In genomic region chr22:23786752-23787599, GRCh38 we compare ENCODE assay signal across 8 cellular contexts. TPM values are rescaled to one million over a fixed set of nuclear protein-coding genes. Genes with fewer than 3 reads are reported as not detected.
A peak's percentile ranks its signal among the peaks of the same experiment; 100 is the strongest.
DNase-seq lines count a peak whose midpoint lies in the region; TF ChIP-seq lines count a peak whose summit lies in the region.

Gene SMARCB1 (plus strand): TSS chr22:23786966. CDS start chr22:23787170, 204 bp downstream.

- no peak for TF ChIP-seq RAD21 in SK-N-SH (IDR thresholded peaks at IDR 0.05; ENCODE audit: low read length)

- H3K4me3 ChIP-seq in MM.1S (ENCODE audit: low read length) = peak within 1 kb of the TSS; percentile 77
- peak within 1 kb of the TSS; percentile 84 to 92 for H3K4me3 ChIP-seq in SK-N-SH (ENCODE audit: low read depth in 2 of 2, low read length in 1 of 2)

- H3K9me3 ChIP-seq in MM.1S (replicated peaks; ENCODE audit: insufficient read depth, low read length) (no peaks in the 10 kb centered on the region), SK-N-SH (no peaks in the 10 kb centered on the region)

- H3K4me2 ChIP-seq in MM.1S (ENCODE audit: low read depth, low read length) (peak within 1 kb of the TSS; percentile 100), SK-N-SH (peak within 1 kb of the TSS; percentile 96)

- CTCF ChIA-PET in SK-N-SH (lab: Yijun Ruan, JAX) = interaction anchor here (0.9 to 5.3 kb wide), 4 partner anchors 9 to 619 kb away, joined by 3 to 36 read pairs (median 3); no protein-coding TSS in a partner anchor
- CTCF ChIA-PET in activated naive CD4-positive, alpha-beta T cell treated with anti-CD3 and anti-CD28 coated beads, Interleukin-2, amount 10 ng/mL, durations not matched to agents 7 days and 5 days (lab: Charles Lee) = interaction anchor here (1.2 to 1.5 kb wide), 3 partner anchors 9 to 51 kb away, joined by 3 to 4 read pairs (median 3); partner anchors contain the start of gene DERL3

- H3K27ac ChIP-seq in MM.1S (ENCODE audit: low read length) = peak within 1 kb of the TSS; percentile 95
- peak within 1 kb of the TSS; percentile 97 to 98 for H3K27ac ChIP-seq in SK-N-SH (ENCODE audit: low read depth in 2 of 2, low read length in 1 of 2)

- H2AFZ ChIP-seq in MM.1S (ENCODE audit: low read length) (peak within 1 kb of the TSS; percentile 69), SK-N-SH (ENCODE audit: low read depth) (peak within 1 kb of the TSS; percentile 34; the same call in 1 of the 2 replicates)

- peaks cover 45% of the 10 kb centered on the region for H3K4me1 Mint-ChIP-seq in activated naive CD4-positive, alpha-beta T cell treated with anti-CD3 and anti-CD28 coated beads, Interleukin-2, amount 10 ng/mL, durations not matched to agents 7 days and 5 days

- POLR2A ChIA-PET in SK-N-SH (lab: Yijun Ruan, JAX) = interaction anchor here (1.0 to 1.3 kb wide), 2 partner anchors 12 to 63 kb away, joined by 3 to 4 read pairs; no protein-coding TSS in a partner anchor

- H3K27me3 Mint-ChIP-seq in activated naive CD4-positive, alpha-beta T cell treated with anti-CD3 and anti-CD28 coated beads, Interleukin-2, amount 10 ng/mL, durations not matched to agents 7 days and 5 days = no peaks in the 10 kb centered on the region

- peak within 1 kb of the TSS; percentile 99 for H3K9ac ChIP-seq in MM.1S (ENCODE audit: low read length)
- peak within 1 kb of the TSS; percentile 99 for H3K9ac ChIP-seq in SK-N-SH

- H3K79me2 ChIP-seq in MM.1S (ENCODE audit: low read length) (peaks cover 47% of the 10 kb centered on the region), SK-N-SH (ENCODE audit: insufficient read depth) (peaks cover 47% of the 10 kb centered on the region)

- H3F3A ChIP-seq in MM.1S (ENCODE audit: insufficient read depth, low read length) (peaks cover 15% of the 10 kb centered on the region), SK-N-SH (replicated peaks; ENCODE audit: insufficient read depth) (peaks cover 4% of the 10 kb centered on the region)

- no peaks in the 10 kb centered on the region for H4K20me1 ChIP-seq in MM.1S (ENCODE audit: insufficient read depth, low read length)
- peaks cover 46% of the 10 kb centered on the region for H4K20me1 ChIP-seq in SK-N-SH (ENCODE audit: insufficient read depth)

- TF ChIP-seq EP300 in SK-N-SH (IDR thresholded peaks at IDR 0.05; ENCODE audit: borderline replicate concordance in 1 of 2, low read depth in 1 of 2, low read length in 1 of 2) = no peak; a peak in 1 of 4 replicates

- DNase-seq in ELF-1 (ENCODE audit: low read depth, low spot score) (peak; percentile 94), H4 (ENCODE audit: low spot score) (peak; percentile 65), MM.1S (peak; percentile 89), SK-N-SH (peak; percentile 98), globus pallidus (ENCODE audit: low spot score) (peak; percentile 82), occipital lobe (lab: John Stamatoyannopoulos, UW) (peak; percentile 67), superior temporal gyrus (ENCODE audit: extremely low spot score) (peak; percentile 90)
- peak; percentile 90 for DNase-seq in activated naive CD4-positive, alpha-beta T cell treated with anti-CD3 and anti-CD28 coated beads, Interleukin-2, amount 10 ng/mL, durations not matched to agents 7 days and 5 days

- H3K27me3 ChIP-seq in MM.1S (replicated peaks; ENCODE audit: insufficient read depth, low read length) (no peaks in the 10 kb centered on the region), SK-N-SH (ENCODE audit: insufficient read depth) (no peaks in the 10 kb centered on the region)

- WGBS in SK-N-SH (ENCODE audit: low lambda C conversion rate) = 1% methylated on average over 26 of the region's 97 CpGs

- peaks cover 8% of the 10 kb centered on the region for H3K36me3 Mint-ChIP-seq in activated naive CD4-positive, alpha-beta T cell treated with anti-CD3 and anti-CD28 coated beads, Interleukin-2, amount 10 ng/mL, durations not matched to agents 7 days and 5 days

- H3K4me1 ChIP-seq in MM.1S (ENCODE audit: low read length) (peaks cover 18% of the 10 kb centered on the region; the same call in 1 of the 2 replicates), SK-N-SH (ENCODE audit: control insufficient read depth in 1 of 2, insufficient read depth in 2 of 2, low read depth in 1 of 2, low read length in 1 of 2) (peaks cover 0 to 43% of the 10 kb centered on the region in 2 experiments; a peak in 2 of 4 replicates)

- TF ChIP-seq CTCF in MM.1S (IDR thresholded peaks at IDR 0.05; ENCODE audit: low read length) = no peak
- no peak for TF ChIP-seq CTCF in SK-N-SH (IDR thresholded peaks at IDR 0.05)

- H3K9me3 Mint-ChIP-seq in activated naive CD4-positive, alpha-beta T cell treated with anti-CD3 and anti-CD28 coated beads, Interleukin-2, amount 10 ng/mL, durations not matched to agents 7 days and 5 days = no peaks in the 10 kb centered on the region

- H3K27ac Mint-ChIP-seq in activated naive CD4-positive, alpha-beta T cell treated with anti-CD3 and anti-CD28 coated beads, Interleukin-2, amount 10 ng/mL, durations not matched to agents 7 days and 5 days = peak within 1 kb of the TSS; percentile 96

- H3K9me2 ChIP-seq in MM.1S (replicated peaks; ENCODE audit: insufficient read depth, low read length) (no peaks in the 10 kb centered on the region), SK-N-SH (no peaks in the 10 kb centered on the region)

- H3K36me3 ChIP-seq in MM.1S (replicated peaks; ENCODE audit: insufficient read depth, low read length) (no peaks in the 10 kb centered on the region), SK-N-SH (replicated peaks in 1 of 2; ENCODE audit: control insufficient read depth in 1 of 2, insufficient read depth in 2 of 2, low read length in 1 of 2) (peaks cover 0 to under 1% of the 10 kb centered on the region in 2 experiments)

- H3K4me3 Mint-ChIP-seq in activated naive CD4-positive, alpha-beta T cell treated with anti-CD3 and anti-CD28 coated beads, Interleukin-2, amount 10 ng/mL, durations not matched to agents 7 days and 5 days = peak within 1 kb of the TSS; percentile 89

TF ChIP-seq in SK-N-SH, 30 proteins besides CTCF, POLR2A, EP300 and RAD21 (continues in another document):
- no peak for TF ChIP-seq RFX5 (IDR thresholded peaks at IDR 0.05; ENCODE audit: low read length)
- TF ChIP-seq USF1 (IDR thresholded peaks at IDR 0.05; ENCODE audit: borderline replicate concordance, low read depth) = no peak
- TF ChIP-seq TEAD4 (IDR thresholded peaks at IDR 0.05; ENCODE audit: borderline replicate concordance, insufficient read depth) = no peak
- no peak for TF ChIP-seq FOSL2 (IDR thresholded peaks at IDR 0.05; ENCODE audit: borderline replicate concordance, low read depth)
- no peak; the same call in 1 of the 2 replicates for TF ChIP-seq YY1 (IDR thresholded peaks at IDR 0.05; ENCODE audit: low read depth)
- TF ChIP-seq USF2 (IDR thresholded peaks at IDR 0.05; ENCODE audit: borderline replicate concordance, low read depth, low read length) = no peak
- TF ChIP-seq GATA2 (CRISPR knock-in tag; IDR thresholded peaks at IDR 0.05) = no peak
- TF ChIP-seq NFIC (IDR thresholded peaks at IDR 0.05; ENCODE audit: borderline replicate concordance) = no peak; the same call in 1 of the 2 replicates
- no peak for TF ChIP-seq EZH2phosphoT487 (IDR thresholded peaks at IDR 0.05; ENCODE audit: borderline replicate concordance, low read depth)
- TF ChIP-seq SIN3A (IDR thresholded peaks at IDR 0.05; ENCODE audit: borderline replicate concordance, low read depth, low read length) = no peak; the same call in 1 of the 2 replicates
- no peak for TF ChIP-seq RXRA (IDR thresholded peaks at IDR 0.05; ENCODE audit: borderline replicate concordance, low read depth)
- TF ChIP-seq TAF1 (IDR thresholded peaks at IDR 0.05; ENCODE audit: borderline replicate concordance, low read depth, low read length) = peak; percentile 23; the same call in 1 of the 2 replicates
- no peak for TF ChIP-seq ELF1 (IDR thresholded peaks at IDR 0.05)
- TF ChIP-seq PBX3 (IDR thresholded peaks at IDR 0.05) = no peak

RNA-seq across cellular contexts. Expression of gene SMARCB1, which starts in this region (rescaled TPM):
- 50.9 and 61.2 TPM in 2 replicates for total RNA-seq in H4 (2014; rRNA removed; shearing (Covaris generic))
- polyA plus RNA-seq in SK-N-SH (2012; rRNA removed) = 182 and 215 TPM in 2 replicates
- polyA plus RNA-seq in SK-N-SH (2012; cell fraction: cytosol; rRNA removed) = 170 and 192 TPM in 2 replicates
- polyA plus RNA-seq in SK-N-SH (2012; cell fraction: nucleus; rRNA removed) = 113 and 134 TPM in 2 replicates
- total RNA-seq in occipital lobe = 19.7 TPM

Comparison
In these comparisons a context has a peak if more than half of its experiments do, and no peak if none do; other contexts are left out.
1. Peak in every context shown above with its lines: DNase-seq, H3K4me3 ChIP-seq and H3K27ac ChIP-seq.